In genomic region chr18:25496544-25496943, GRCh38 we compare ENCODE assay signal across 27 cellular contexts.
"Had no signal": no experiment of that assay in that cellular context is flagged by ENCODE, and none has a peak within 500 bp of the region (broad histone marks: within the 10 kb centered on the region; RNA-seq: fewer than 3 reads in every experiment).

No MANE protein-coding gene starts in this region.

- H3K27me3 Mint-ChIP-seq: stimulated activated naive B cell treated with anti-CD40 and anti-IgM and Interleukin-4, amounts not matched to agents 10 μg/mL and 1 μg/mL and 100 μg/mL, for 72 hours had no signal

- H3K9me3 ChIP-seq: ovary, psoas muscle, thoracic aorta, thyroid gland, upper lobe of left lung, vagina had no signal

- H3K4me3 ChIP-seq: neural progenitor cell, ovary, psoas muscle, skin epidermis, smooth muscle cell, spleen, stomach, thoracic aorta, thyroid gland, tibial nerve, upper lobe of left lung, vagina had no signal

- H3K27ac ChIP-seq: neural progenitor cell, ovary, parathyroid adenoma, psoas muscle, skin epidermis, spleen, stomach, thoracic aorta, thyroid gland, tibial nerve, upper lobe of left lung, vagina had no signal

- H3K4me1 Mint-ChIP-seq: natural killer cell; nephron; neural progenitor cell; stimulated activated effector memory CD8-positive, alpha-beta T cell treated with anti-CD3 and anti-CD28 coated beads, Interleukin-12 subunit alpha, Interleukin-12 subunit beta, amount 100 ng/mL, for 72 hours; stimulated activated naive B cell treated with anti-CD40 and anti-IgM and Interleukin-4, amounts not matched to agents 10 μg/mL and 1 μg/mL and 100 μg/mL, for 72 hours had no signal

- H3K4me3 Mint-ChIP-seq: natural killer cell; nephron; neural progenitor cell; stimulated activated effector memory CD8-positive, alpha-beta T cell treated with anti-CD3 and anti-CD28 coated beads, Interleukin-12 subunit alpha, Interleukin-12 subunit beta, amount 100 ng/mL, for 72 hours; stimulated activated naive B cell treated with anti-CD40 and anti-IgM and Interleukin-4, amounts not matched to agents 10 μg/mL and 1 μg/mL and 100 μg/mL, for 72 hours; stimulated activated naive CD8-positive, alpha-beta T cell treated with anti-CD3 and anti-CD28 coated beads, Interleukin-15, Interleukin-2, amounts not matched to agents 100 ng/mL and 50 ng/mL, for 24 hours had no signal

- DNase-seq: natural killer cell; occipital lobe; ovary; posterior cingulate gyrus; psoas muscle; right cardiac atrium; spleen; stimulated activated CD4-positive, alpha-beta T cell treated with anti-CD3 and anti-CD28 coated beads, Interleukin-12 subunit alpha, Interleukin-12 subunit beta, amount 100 ng/mL, for 4 hours; stimulated activated CD4-positive, alpha-beta T cell treated with anti-CD3 and anti-CD28 coated beads, Interleukin-1b, Interleukin-23, amount 100 ng/mL, for 48 hours; stimulated activated CD4-positive, alpha-beta T cell treated with anti-CD3 and anti-CD28 coated beads, Interleukin-4, amount 100 ng/mL, for 1 hour; stimulated activated naive B cell treated with anti-CD40 and anti-IgM and Interleukin-4, amounts not matched to agents 10 μg/mL and 1 μg/mL and 100 μg/mL, for 72 hours; stimulated activated naive CD4-positive, alpha-beta T cell treated with Interleukin-2 at 50 U/mL for 16 hours; stomach; thyroid gland; trophoblast cell; upper lobe of left lung had no signal

- H3K36me3 ChIP-seq: neural progenitor cell, ovary, spleen, stomach, thoracic aorta, thyroid gland, tibial nerve, upper lobe of left lung, vagina had no signal

- H3K27ac Mint-ChIP-seq: natural killer cell; nephron; neural progenitor cell; progenitor cell of endocrine pancreas; stimulated activated effector memory CD8-positive, alpha-beta T cell treated with anti-CD3 and anti-CD28 coated beads, Interleukin-12 subunit alpha, Interleukin-12 subunit beta, amount 100 ng/mL, for 72 hours; stimulated activated naive B cell treated with anti-CD40 and anti-IgM and Interleukin-4, amounts not matched to agents 10 μg/mL and 1 μg/mL and 100 μg/mL, for 72 hours; stimulated activated naive CD8-positive, alpha-beta T cell treated with anti-CD3 and anti-CD28 coated beads, Interleukin-15, Interleukin-2, amounts not matched to agents 100 ng/mL and 50 ng/mL, for 24 hours had no signal

- H3K36me3 Mint-ChIP-seq: natural killer cell; stimulated activated effector memory CD8-positive, alpha-beta T cell treated with anti-CD3 and anti-CD28 coated beads, Interleukin-12 subunit alpha, Interleukin-12 subunit beta, amount 100 ng/mL, for 72 hours had no signal

- H3K4me1 ChIP-seq: neural progenitor cell, parathyroid adenoma, psoas muscle, spleen, stomach, thyroid gland, tibial nerve, upper lobe of left lung, vagina had no signal
